8 cellular contexts compared by ENCODE assay signal in genomic region chr19:7550987-7551761, GRCh38. TPM values are rescaled to one million over a fixed set of nuclear protein-coding genes. Genes with fewer than 3 reads are reported as not detected.
DNase-seq lines count a peak whose midpoint lies in the region; ATAC-seq and TF ChIP-seq lines count a peak whose summit lies in the region.

No MANE protein-coding gene starts in this region.

- no peaks in the 10 kb centered on the region for H3K4me1 Mint-ChIP-seq in MCF 10A (ENCODE audit: insufficient read depth, unreplicated experiment)

- H3K36me3 ChIP-seq in WERI-Rb-1 (no peaks in the 10 kb centered on the region; the same call in 1 of the 2 replicates), mucosa of rectum (ENCODE audit: control insufficient read depth in 2 of 2, insufficient read depth in 2 of 2, low read length in 2 of 2) (peaks cover 2 to 19% of the 10 kb centered on the region in 2 donors)

- no peak overlapping the region for H3K27ac Mint-ChIP-seq in MCF 10A (ENCODE audit: low read depth, unreplicated experiment)

- in situ Hi-C loops in T47D (cut with HindIII; ENCODE audit: low pct_unique_long_range_greater_than_20kb, low sequenced_read_pairs): no loop called here

- ATAC-seq in GM19395 (IDR thresholded peaks at IDR 0.05; ENCODE audit: unreplicated experiment): no peak
- no peak for ATAC-seq in HG03342 (IDR thresholded peaks at IDR 0.05; ENCODE audit: unreplicated experiment)

- BruUV-seq in MCF 10A (replicated peaks; lab: Mats Ljungman, UMichigan): no TSS peak

- no peaks in the 10 kb centered on the region for H3K4me1 ChIP-seq in mucosa of rectum (ENCODE audit: control insufficient read depth in 2 of 2, insufficient read depth in 2 of 2, low read length in 2 of 2)

- intact Hi-C loops in MCF 10A (cut with micrococcal nuclease): no loop called here

- H3K9ac ChIP-seq in mucosa of rectum (ENCODE audit: low read depth in 1 of 2, low read length in 2 of 2): no peak overlapping the region

- no peaks in the 10 kb centered on the region for H3K27me3 Mint-ChIP-seq in MCF 10A (ENCODE audit: insufficient read depth, unreplicated experiment)

- H3K27me3 ChIP-seq in WERI-Rb-1 (ENCODE audit: insufficient read depth, low read depth, severe bottlenecking) (no peaks in the 10 kb centered on the region), mucosa of rectum (ENCODE audit: control insufficient read depth in 2 of 2, insufficient read depth in 2 of 2, low read length in 2 of 2) (no peaks in the 10 kb centered on the region)

- peaks cover 28% of the 10 kb centered on the region for H3K36me3 Mint-ChIP-seq in MCF 10A (ENCODE audit: insufficient read depth, unreplicated experiment)

- no peaks in the 10 kb centered on the region for H3K9me3 Mint-ChIP-seq in MCF 10A (ENCODE audit: unreplicated experiment)

- CTCF ChIA-PET in MCF 10A (lab: Yijun Ruan, JAX): interaction anchor here (0.6 to 0.7 kb wide), 2 partner anchors 153 to 249 kb away, joined by 3 read pairs; no protein-coding TSS in a partner anchor

- POLR2A ChIA-PET in MCF 10A (lab: Yijun Ruan, JAX): interaction anchor here (0.5 kb wide), 1 partner anchor 13 kb away, joined by 3 read pairs; no protein-coding TSS in a partner anchor

- H3K4me3 ChIP-seq in WERI-Rb-1 (ENCODE audit: low read depth, low read length): no peak overlapping the region
- peak overlapping the region; percentile 53 for H3K4me3 ChIP-seq in mucosa of rectum (ENCODE audit: low read length in 2 of 2)

- H3K9me3 ChIP-seq in WERI-Rb-1 (ENCODE audit: severe bottlenecking): no peaks in the 10 kb centered on the region
- no peaks in the 10 kb centered on the region for H3K9me3 ChIP-seq in mucosa of rectum (ENCODE audit: control insufficient read depth in 2 of 2, low read length in 2 of 2)

- H3K27ac ChIP-seq in WERI-Rb-1 (no peak overlapping the region), mucosa of rectum (ENCODE audit: low read depth in 2 of 2, low read length in 2 of 2) (no peak overlapping the region)

- no peak for TF ChIP-seq CTCF in MCF 10A (IDR thresholded peaks at IDR 0.05; ENCODE audit: unreplicated experiment)
- TF ChIP-seq CTCF in WERI-Rb-1 (IDR thresholded peaks at IDR 0.05; ENCODE audit: low read depth, low read length): no peak

- DNase-seq in T47D (ENCODE audit: low read depth in 1 of 2, low spot score in 1 of 2) (peak; percentile 46 to 70), MCF 10A (ENCODE audit: unreplicated experiment) (no peak), WERI-Rb-1 (peak; percentile 80), fibroblast of gingiva (ENCODE audit: low read depth) (peak; percentile 19), HPDE6-E6E7 (ENCODE audit: extremely low spot score) (no peak)

- H3K4me3 Mint-ChIP-seq in MCF 10A (ENCODE audit: unreplicated experiment): no peak overlapping the region

RNA-seq across cellular contexts. Expression of gene PNPLA6, which starts 15.7 kb away (rescaled TPM):
- 75.8 and 96.1 TPM in 2 replicates for total RNA-seq in MCF 10A (2022)

RNA-seq across cellular contexts. Expression of gene MCOLN1, which starts 28.8 kb away (rescaled TPM):
- 10.8 and 13.9 TPM in 2 replicates for total RNA-seq in MCF 10A (2022)

RNA-seq across cellular contexts. Expression of gene ZNF358, which starts 35.3 kb away (rescaled TPM):
- 16.9 and 17.7 TPM in 2 replicates for total RNA-seq in MCF 10A (2022)

RNA-seq across cellular contexts. Expression of gene CAMSAP3, which starts 44.5 kb away (rescaled TPM):
- 6.7 and 9.1 TPM in 2 replicates for total RNA-seq in MCF 10A (2022)

Comparison
In these comparisons a context has a peak if more than half of its experiments do, and no peak if none do; other contexts are left out.
1. DNase-seq: peak in T47D (2 of 2), WERI-Rb-1 (single experiment) and fibroblast of gingiva (single experiment); none in MCF 10A (single experiment) and HPDE6-E6E7 (single experiment).